In genomic region chr7:120273476-120273975, GRCh38 we compare ENCODE assay signal across 8 cellular contexts. TPM values are rescaled to one million over a fixed set of nuclear protein-coding genes. Genes with fewer than 3 reads are reported as not detected.
DNase-seq lines count a peak whose midpoint lies in the region; ATAC-seq and TF ChIP-seq lines count a peak whose summit lies in the region.

No MANE protein-coding gene starts in this region.

- no peak for DNase-seq in CD14-positive monocyte (ENCODE audit: low spot score)
- peak; percentile 92 for DNase-seq in NCI-H748 (lab: John Stamatoyannopoulos, UW; ENCODE audit: unreplicated experiment)
- DNase-seq in endodermal cell, result peak; percentile 86
- DNase-seq in mesenteric fat pad (ENCODE audit: low spot score), result peak; percentile 81
- DNase-seq in immature natural killer cell, result no peak
- no peak for DNase-seq in CD8-positive, alpha-beta T cell

- WGBS in endodermal cell (ENCODE audit: insufficient coverage in 1 of 2, insufficient read length in 1 of 2), 2 experiments, result 1% methylated on average over 35 of the region's 38 CpGs; no CpG with 5 or more reads in 1 of the 2 experiments

- H3K27me3 Mint-ChIP-seq in CD14-positive monocyte (ENCODE audit: low read depth in 3 of 3) (peaks cover 37 to 41% (median 38%) of the 10 kb centered on the region in 3 donors), endodermal cell (ENCODE audit: insufficient read depth) (peaks cover 32% of the 10 kb centered on the region), immature natural killer cell (ENCODE audit: low read depth in 3 of 3) (peaks cover 1 to 5% (median 3%) of the 10 kb centered on the region in 3 donors)
- H3K27me3 Mint-ChIP-seq in CD8-positive, alpha-beta T cell (ENCODE audit: low read depth), result peaks cover 30% of the 10 kb centered on the region

- no peak overlapping the region for H3K9ac ChIP-seq in endodermal cell (ENCODE audit: extremely low read depth, low read length, poor library complexity, severe bottlenecking)

- POLR2A ChIA-PET in CD8-positive, alpha-beta T cell (lab: Charles Lee), result no interaction called here

- H3K9me3 ChIP-seq in endodermal cell (ENCODE audit: control insufficient read depth, low read length), result no peaks in the 10 kb centered on the region
- no peaks in the 10 kb centered on the region for H3K9me3 ChIP-seq in CD8-positive, alpha-beta T cell (ENCODE audit: low read length)

- peak; percentile 54 for ATAC-seq in HG03139 (IDR thresholded peaks at IDR 0.05; ENCODE audit: unreplicated experiment)
- ATAC-seq in CD8-positive, alpha-beta T cell, result no peak

- H3K36me3 ChIP-seq in endodermal cell (ENCODE audit: control insufficient read depth, insufficient read depth, low read length), result no peaks in the 10 kb centered on the region
- no peaks in the 10 kb centered on the region for H3K36me3 ChIP-seq in CD8-positive, alpha-beta T cell (ENCODE audit: insufficient read depth, low read length)

- H3K4me3 Mint-ChIP-seq in CD14-positive monocyte, result peak overlapping the region; percentile 40 to 88
- H3K4me3 Mint-ChIP-seq in endodermal cell, result peak overlapping the region; percentile 90
- H3K4me3 Mint-ChIP-seq in immature natural killer cell, result no peak overlapping the region
- no peak overlapping the region for H3K4me3 Mint-ChIP-seq in CD8-positive, alpha-beta T cell

- no peaks in the 10 kb centered on the region for H3K4me1 ChIP-seq in endodermal cell (ENCODE audit: control insufficient read depth, insufficient read depth, low read length)
- H3K4me1 ChIP-seq in CD8-positive, alpha-beta T cell (ENCODE audit: insufficient read depth, low read length), result no peaks in the 10 kb centered on the region

- H3K27ac Mint-ChIP-seq in CD14-positive monocyte, result no peak overlapping the region
- peak overlapping the region; percentile 86 for H3K27ac Mint-ChIP-seq in endodermal cell
- no peak overlapping the region for H3K27ac Mint-ChIP-seq in immature natural killer cell
- no peak overlapping the region for H3K27ac Mint-ChIP-seq in CD8-positive, alpha-beta T cell

- peaks cover 10% of the 10 kb centered on the region for H3K4me1 Mint-ChIP-seq in CD14-positive monocyte
- H3K4me1 Mint-ChIP-seq in endodermal cell, result peaks cover 9% of the 10 kb centered on the region
- H3K4me1 Mint-ChIP-seq in immature natural killer cell, result no peaks in the 10 kb centered on the region
- H3K4me1 Mint-ChIP-seq in CD8-positive, alpha-beta T cell (ENCODE audit: low read depth), result no peaks in the 10 kb centered on the region

- H3K4me3 ChIP-seq in endodermal cell (ENCODE audit: low read length), result peak overlapping the region; percentile 78
- no peak overlapping the region for H3K4me3 ChIP-seq in CD8-positive, alpha-beta T cell (ENCODE audit: low read depth, low read length)

- peak; percentile 43 for TF ChIP-seq POLR2A in GM19099 (IDR thresholded peaks at IDR 0.05; ENCODE audit: extremely low read depth, insufficient read length, low read depth)

- intact Hi-C loops in CD14-positive monocyte (cut with micrococcal nuclease), result no loop called here
- intact Hi-C loops in CD8-positive, alpha-beta T cell (cut with DNase I, micrococcal nuclease), result no loop called here

- peaks cover 31% of the 10 kb centered on the region for H3K27me3 ChIP-seq in endodermal cell (ENCODE audit: control insufficient read depth, insufficient read depth, low read length, poor library complexity, severe bottlenecking)
- H3K27me3 ChIP-seq in CD8-positive, alpha-beta T cell (ENCODE audit: insufficient read depth, low read length), result no peaks in the 10 kb centered on the region

- no peak for TF ChIP-seq CTCF in CD14-positive monocyte (IDR thresholded peaks at IDR 0.05)
- no peak for TF ChIP-seq CTCF in endodermal cell (conservative IDR thresholded peaks at IDR 0.05)
- TF ChIP-seq CTCF in CD8-positive, alpha-beta T cell (IDR thresholded peaks at IDR 0.05), result no peak

- CTCF ChIA-PET in CD8-positive, alpha-beta T cell (lab: Charles Lee), result no interaction called here

- H3K9me3 Mint-ChIP-seq in CD14-positive monocyte (peaks cover 0 to 18% (median 9%) of the 10 kb centered on the region in 7 donors), endodermal cell (no peaks in the 10 kb centered on the region), immature natural killer cell (peaks cover 0 to 35% (median 11%) of the 10 kb centered on the region in 6 donors)
- peaks cover 5% of the 10 kb centered on the region for H3K9me3 Mint-ChIP-seq in CD8-positive, alpha-beta T cell

- no peak overlapping the region for H3K27ac ChIP-seq in endodermal cell (ENCODE audit: low read depth, low read length)
- H3K27ac ChIP-seq in CD8-positive, alpha-beta T cell (ENCODE audit: low read depth, low read length), result no peak overlapping the region

- H3K36me3 Mint-ChIP-seq in CD14-positive monocyte (peaks cover 0 to 2% of the 10 kb centered on the region in 2 donors), endodermal cell (ENCODE audit: low read depth) (no peaks in the 10 kb centered on the region), immature natural killer cell (no peaks in the 10 kb centered on the region)
- no peaks in the 10 kb centered on the region for H3K36me3 Mint-ChIP-seq in CD8-positive, alpha-beta T cell

RNA-seq across cellular contexts. Expression of gene KCND2, which starts 0.6 kb away (rescaled TPM):
- polyA plus RNA-seq in CD14-positive monocyte, result not detected
- total RNA-seq in endodermal cell, result 1 to 10 TPM in 1 of 2 donors, under 1 TPM in 1; 0.71 to 4.6 TPM
- polyA plus RNA-seq in endodermal cell (2013, experiment 1 of 2), result 0.68 TPM
- 0.41 TPM for polyA plus RNA-seq in endodermal cell (2013, experiment 2 of 2)
- 2.9 TPM for total RNA-seq in mesenteric fat pad
- polyA plus RNA-seq in immature natural killer cell, result not detected
- total RNA-seq in CD8-positive, alpha-beta T cell, result not detected

Comparison
In these comparisons a context has a peak if more than half of its experiments do, and no peak if none do; other contexts are left out.
1. DNase-seq: peak in NCI-H748 (single experiment), endodermal cell (single experiment) and mesenteric fat pad (single experiment); none in CD14-positive monocyte (single experiment), immature natural killer cell (0 of 3) and CD8-positive, alpha-beta T cell (0 of 7).
2. H3K4me3 Mint-ChIP-seq: peak in CD14-positive monocyte (2 of 2) and endodermal cell (single experiment); none in immature natural killer cell (0 of 5) and CD8-positive, alpha-beta T cell (single experiment).